In the genomic region with DNA sequence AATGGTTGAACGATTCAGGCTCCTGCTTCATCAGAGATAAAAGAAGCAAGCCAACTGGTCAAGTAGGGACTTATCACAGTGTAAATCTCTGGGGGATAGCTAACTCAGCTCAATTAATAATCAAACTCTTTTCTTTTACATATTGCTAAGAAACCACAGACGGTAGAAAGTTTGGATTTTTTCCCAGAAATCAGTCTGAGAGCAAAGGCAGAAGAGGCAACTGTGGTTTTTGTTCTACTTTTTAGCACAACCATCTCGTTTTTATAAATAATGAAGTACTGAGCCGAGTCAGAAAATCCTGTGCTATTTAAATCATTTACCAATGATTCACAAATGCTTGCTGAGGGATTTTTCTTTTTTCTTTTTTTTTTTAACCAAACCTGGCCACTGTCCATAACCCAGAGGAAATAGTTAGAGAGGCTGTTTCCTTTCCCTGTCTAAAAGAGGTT, we compare ENCODE assay signal across 13 cellular contexts.
DNase-seq lines count a peak whose midpoint lies in the region; ATAC-seq and TF ChIP-seq lines count a peak whose summit lies in the region.
"Had no signal": no experiment of that assay in that cellular context is flagged by ENCODE, and none has a peak within 500 bp of the region (broad histone marks: within the 10 kb centered on the region; RNA-seq: fewer than 3 reads in every experiment).

No MANE protein-coding gene starts in this region.

- H4K8ac ChIP-seq in neuronal stem cell (ENCODE audit: low read depth, low read length), result no peak overlapping the region

- H3K4me1 ChIP-seq in neuronal stem cell (ENCODE audit: control insufficient read depth in 2 of 2, insufficient read depth in 1 of 2, low read depth in 1 of 2, low read length in 2 of 2) (no peaks in the 10 kb centered on the region), right lobe of liver (no peaks in the 10 kb centered on the region)
- H3K4me1 ChIP-seq: Caco-2, psoas muscle had no signal

- peak overlapping the region; percentile 27 for H2AFZ ChIP-seq in neuronal stem cell (ENCODE audit: low read length)

- intact Hi-C loops in posterior cingulate gyrus (cut with DNase I) (no loop called here), right lobe of liver (cut with DNase I) (no loop called here), head of caudate nucleus (cut with DNase I) (no loop called here)

- H3K36me3 ChIP-seq in neuronal stem cell (replicated peaks in 1 of 2; ENCODE audit: control insufficient read depth in 2 of 2, insufficient read depth in 2 of 2, low read length in 2 of 2), result no peaks in the 10 kb centered on the region
- H3K36me3 ChIP-seq in right lobe of liver, result no peaks in the 10 kb centered on the region

- H3K27ac Mint-ChIP-seq in brain, result peak overlapping the region in 4 of 5 experiments; percentile 29 to 64 (median 44)

- H3K18ac ChIP-seq in neuronal stem cell (ENCODE audit: low read length), result no peak overlapping the region

- H3K27me3 Mint-ChIP-seq in brain, result no peaks in the 10 kb centered on the region

- H2BK120ac ChIP-seq in neuronal stem cell (ENCODE audit: low read depth, low read length), result no peak overlapping the region

- H3K9me3 ChIP-seq in neuronal stem cell (replicated peaks in 1 of 2; ENCODE audit: control insufficient read depth in 2 of 2, insufficient read depth in 1 of 2, low read depth in 1 of 2, low read length in 2 of 2), result no peaks in the 10 kb centered on the region
- H3K9me3 ChIP-seq in right lobe of liver, result no peaks in the 10 kb centered on the region
- H3K9me3 ChIP-seq: Caco-2, psoas muscle had no signal

- no peak overlapping the region for H3K23ac ChIP-seq in neuronal stem cell (ENCODE audit: low read depth, low read length, poor library complexity)

- H3K27ac ChIP-seq in neuronal stem cell (replicated peaks; ENCODE audit: low read length), result no peak overlapping the region
- no peak overlapping the region for H3K27ac ChIP-seq in right lobe of liver
- H3K27ac ChIP-seq: psoas muscle had no signal

- DNase-seq in neuronal stem cell (ENCODE audit: low spot score) (no peak), posterior cingulate gyrus (no peak), right lobe of liver (no peak), head of caudate nucleus (no peak), GM19240 (ENCODE audit: insufficient read length, low spot score) (no peak)
- DNase-seq: activated CD8-positive, alpha-beta memory T cell treated with anti-CD3 and anti-CD28 coated beads, Interleukin-2, amount 50 U/mL, for 48 hours; Caco-2; cortex of kidney; NCI-H2029; psoas muscle had no signal

- WGBS in neuronal stem cell (ENCODE audit: extremely low coverage in 2 of 2, insufficient read length in 2 of 2, insufficient replicate concordance in 1 of 2), 2 donors, result no CpG with 5 or more reads among the region's 4 CpGs
- WGBS in right lobe of liver (ENCODE audit: insufficient coverage, low coverage, low lambda C conversion rate, missing lambda C conversion rate), result 9% methylated on average over 4 of the region's 4 CpGs

- no peak overlapping the region for H2BK12ac ChIP-seq in neuronal stem cell (ENCODE audit: low read length)

- no peaks in the 10 kb centered on the region for H3K9me3 Mint-ChIP-seq in brain

- no peak overlapping the region for H2BK5ac ChIP-seq in neuronal stem cell (ENCODE audit: low read length)

- H3K79me1 ChIP-seq in neuronal stem cell (ENCODE audit: low read depth, low read length), result no peaks in the 10 kb centered on the region

- no peak overlapping the region for H2AK5ac ChIP-seq in neuronal stem cell (ENCODE audit: low read depth, low read length)

- no peak overlapping the region for H3K9ac ChIP-seq in neuronal stem cell (ENCODE audit: low read depth, low read length, poor library complexity)

- no peak overlapping the region for H2BK15ac ChIP-seq in neuronal stem cell (ENCODE audit: low read length)

- no peak overlapping the region for H3K4me2 ChIP-seq in neuronal stem cell (ENCODE audit: insufficient read depth, low read length, poor library complexity, severe bottlenecking)

- H4K91ac ChIP-seq in neuronal stem cell (ENCODE audit: low read depth, low read length, poor library complexity), result no peak overlapping the region

- peak overlapping the region in 3 of 5 experiments; percentile 27 to 66 (median 27) for H3K4me3 Mint-ChIP-seq in brain

- H3K27me3 ChIP-seq in neuronal stem cell (ENCODE audit: control insufficient read depth in 3 of 3, insufficient read depth in 3 of 3, low read depth in 1 of 3, low read length in 3 of 3) (no peaks in the 10 kb centered on the region), right lobe of liver (no peaks in the 10 kb centered on the region)

- no peak overlapping the region for H3K4ac ChIP-seq in neuronal stem cell (ENCODE audit: low read length)

- TF ChIP-seq POLR2A in right lobe of liver (IDR thresholded peaks at IDR 0.05), result no peak

- H3K4me1 Mint-ChIP-seq in brain, result peaks cover 16% of the 10 kb centered on the region

- H3K4me3 ChIP-seq in neuronal stem cell (ENCODE audit: low read length in 2 of 2) (no peak overlapping the region), right lobe of liver (no peak overlapping the region)
- H3K4me3 ChIP-seq: psoas muscle had no signal

- no peaks in the 10 kb centered on the region for H3K36me3 Mint-ChIP-seq in brain

- ATAC-seq in GM19324 (IDR thresholded peaks at IDR 0.05; ENCODE audit: low FRiP score, unreplicated experiment), result peak; percentile 54
- ATAC-seq in HG03196 (IDR thresholded peaks at IDR 0.05; ENCODE audit: unreplicated experiment), result peak; percentile 70
- ATAC-seq in right lobe of liver, result no peak
- ATAC-seq: psoas muscle had no signal

- no peak for TF ChIP-seq CTCF in brain (conservative IDR thresholded peaks at IDR 0.05)
- no peak for TF ChIP-seq CTCF in right lobe of liver (IDR thresholded peaks at IDR 0.05)

- H3K14ac ChIP-seq in neuronal stem cell (ENCODE audit: low read length), result no peak overlapping the region

Comparison
In these comparisons a context has a peak if more than half of its experiments do, and no peak if none do; other contexts are left out.
1. ATAC-seq: peak in GM19324 (single experiment) and HG03196 (single experiment); none in right lobe of liver (0 of 4).